9 cellular contexts compared by ENCODE assay signal in the genomic region with DNA sequence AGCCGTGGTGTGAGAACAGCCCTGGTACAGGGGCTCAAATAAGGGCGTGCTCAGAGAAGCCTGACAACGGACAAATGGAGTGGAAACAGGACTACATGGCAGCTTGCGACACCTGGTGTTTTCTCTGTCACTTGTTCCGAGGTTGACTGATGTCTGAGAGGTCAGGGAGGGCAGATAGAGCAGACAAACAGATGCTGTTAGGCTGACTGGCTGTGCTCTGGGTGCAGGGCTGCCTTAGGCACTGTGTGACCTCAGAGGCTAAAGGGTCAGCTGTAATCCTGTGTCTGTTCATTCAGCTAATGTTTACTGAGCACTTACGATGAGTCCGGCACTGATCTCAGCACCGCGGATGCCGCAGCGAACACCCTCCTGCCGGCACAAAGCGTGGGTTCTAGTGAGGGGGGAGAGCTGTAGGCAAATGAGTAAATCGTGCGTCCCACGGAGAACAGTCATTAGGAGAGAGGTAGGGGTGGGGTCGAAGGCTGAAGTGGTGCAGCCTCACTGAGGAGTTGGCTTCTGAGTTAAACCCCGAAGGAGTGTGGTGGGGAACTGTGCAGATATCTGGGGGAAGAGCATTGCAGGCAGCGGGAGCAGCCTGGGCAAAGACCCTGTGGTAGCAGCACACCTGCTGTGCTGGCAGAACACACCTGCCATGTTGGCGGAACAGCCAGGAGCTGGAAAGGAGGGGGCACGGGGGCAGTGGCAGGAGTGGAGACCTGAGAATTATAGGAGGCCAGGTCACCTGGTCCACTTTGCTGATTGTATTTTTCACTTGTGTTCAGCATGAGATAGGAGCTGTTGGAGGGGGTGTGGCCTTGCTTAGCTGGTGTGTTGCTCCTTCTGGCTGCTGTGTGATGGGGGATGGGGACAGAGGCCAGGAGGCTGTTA. TPM values are rescaled to one million over a fixed set of nuclear protein-coding genes. Genes with fewer than 3 reads are reported as not detected.
DNase-seq lines count a peak whose midpoint lies in the region; ATAC-seq, FAIRE-seq and TF ChIP-seq lines count a peak whose summit lies in the region.
"Had no signal": no experiment of that assay in that cellular context is flagged by ENCODE, and none has a peak within 500 bp of the region (broad histone marks: within the 10 kb centered on the region; RNA-seq: fewer than 3 reads in every experiment).

No MANE protein-coding gene starts in this region.

- in situ Hi-C loops in GM23248 (cut with MboI) = loop anchor here (10.0 kb wide), 1 partner anchor 244 kb away; no protein-coding TSS in a partner anchor

- peak; percentile 76 for DNase-seq in GM12864 (ENCODE audit: low read depth)
- no peak for DNase-seq in dorsolateral prefrontal cortex
- no peak for DNase-seq in D721Med (ENCODE audit: insufficient read length, low spot score)
- DNase-seq in DMS79 (lab: John Stamatoyannopoulos, UW) = no peak
- no peak for DNase-seq in GM23248
- DNase-seq in GM03348 (ENCODE audit: low spot score) = no peak
- DNase-seq: activated naive CD8-positive, alpha-beta T cell treated with anti-CD3 and anti-CD28 coated beads, Interleukin-2, amount 10 ng/mL, durations not matched to agents 7 days and 5 days had no signal

- peaks cover 30% of the 10 kb centered on the region; the same call in 1 of the 2 replicates for H3K36me3 ChIP-seq in GM23248 (ENCODE audit: low read depth)

- H3K4me1 ChIP-seq in GM23248 (ENCODE audit: insufficient read depth) = no peaks in the 10 kb centered on the region

- WGBS in GM23248 (ENCODE audit: low coverage in 1 of 2, low lambda C conversion rate in 2 of 2, missing lambda C conversion rate in 2 of 2), 2 experiments = 70 to 73% methylated on average over 21 of the region's 21 CpGs

- ATAC-seq in GM19452 (IDR thresholded peaks at IDR 0.05; ENCODE audit: unreplicated experiment) = peak; percentile 92
- peak; percentile 90 for ATAC-seq in HG03354 (IDR thresholded peaks at IDR 0.05; ENCODE audit: poor library complexity, severe bottlenecking, unreplicated experiment)

- H3K4me3 ChIP-seq in GM12864 (ENCODE audit: low read depth, low read length) (peak overlapping the region; percentile 35), dorsolateral prefrontal cortex (no peak overlapping the region), GM23248 (no peak overlapping the region)

- H4K20me1 ChIP-seq in GM23248 (ENCODE audit: insufficient read depth) = no peaks in the 10 kb centered on the region

- no peaks in the 10 kb centered on the region for H3K9me3 ChIP-seq in GM23248 (ENCODE audit: low read depth)

- H2AFZ ChIP-seq in GM23248 = no peak overlapping the region

- H3K79me2 ChIP-seq in GM23248 (ENCODE audit: insufficient read depth) = no peaks in the 10 kb centered on the region

- H3F3A ChIP-seq in GM23248 (ENCODE audit: insufficient read depth) = no peaks in the 10 kb centered on the region

- H3K27ac ChIP-seq in dorsolateral prefrontal cortex (peak overlapping the region in 55 of 59 donors; percentile 12 to 89 (median 67)), GM23248 (no peak overlapping the region)

- no peaks in the 10 kb centered on the region for H3K9me2 ChIP-seq in GM23248 (ENCODE audit: insufficient read depth)

- no peak overlapping the region for H3K4me2 ChIP-seq in GM23248 (ENCODE audit: unreplicated experiment)

- H3K9ac ChIP-seq in GM23248 = no peak overlapping the region

- H3K27me3 ChIP-seq in dorsolateral prefrontal cortex = no peaks in the 10 kb centered on the region
- no peaks in the 10 kb centered on the region for H3K27me3 ChIP-seq in GM23248 (replicated peaks; ENCODE audit: insufficient read depth)

- TF ChIP-seq CTCF in GM12864 (IDR thresholded peaks at IDR 0.05; ENCODE audit: low read depth, low read length, missing control alignments) (peak; percentile 62), dorsolateral prefrontal cortex (IDR thresholded peaks at IDR 0.05 in 54 of 56, conservative IDR thresholded peaks at IDR 0.05 in 2 of 56; ENCODE audit: low read depth in 1 of 56, partially characterized antibody in 56 of 56) (peak in 9 of 56 donors; percentile 6 to 32 (median 20)), D721Med (IDR thresholded peaks at IDR 0.05; ENCODE audit: insufficient read depth, missing control alignments) (no peak)

- no peak for FAIRE-seq in D721Med (lab: Jason Lieb, UNC)

- intact Hi-C loops in dorsolateral prefrontal cortex (cut with DNase I) = loop anchor here in 1 of 2 donors (10.0 kb wide), 1 partner anchor 234 kb away; the partner anchor contains the start of genes ORC6 and VPS35

RNA-seq across cellular contexts. Expression of gene GPT2, which starts 35.0 kb away (rescaled TPM):
- 100 to 1,000 TPM in 10 of 120 experiments, 10 to 100 TPM in 110; 45.9 to 230 (median 67.8) TPM for total RNA-seq in dorsolateral prefrontal cortex
- total RNA-seq in GM23248 (2014; rRNA removed; shearing (Covaris generic)) = 33.7 and 65.3 TPM in 2 replicates
- 26.9 and 32.0 TPM in 2 replicates for polyA plus RNA-seq in GM23248 (2016; fragmentation: Nextera tagmentation; extraction: Ambion mirVana)

RNA-seq across cellular contexts. Expression of gene DNAJA2, which starts 54.3 kb away (rescaled TPM):
- total RNA-seq in dorsolateral prefrontal cortex = 100 to 1,000 TPM in 6 of 120 experiments, 10 to 100 TPM in 114; 40.9 to 103 (median 76.2) TPM
- 66.6 and 73.3 TPM in 2 replicates for total RNA-seq in GM23248 (2014; rRNA removed; shearing (Covaris generic))
- 89.4 and 97.3 TPM in 2 replicates for polyA plus RNA-seq in GM23248 (2016; fragmentation: Nextera tagmentation; extraction: Ambion mirVana)
